13 cellular contexts compared by ENCODE assay signal in genomic region chr6:145506554-145506953, GRCh38.
"Had no signal": no experiment of that assay in that cellular context is flagged by ENCODE, and none has a peak within 500 bp of the region (broad histone marks: within the 10 kb centered on the region; RNA-seq: fewer than 3 reads in every experiment).

No MANE protein-coding gene starts in this region.

- H3K27me3 ChIP-seq: adrenal gland, heart right ventricle, suprapubic skin, transverse colon had no signal

- H3K27ac Mint-ChIP-seq: activated naive CD4-positive, alpha-beta T cell treated with anti-CD3 and anti-CD28 coated beads, Interleukin-2, amount 50 U/mL, for 24 hours; activated T-cell treated with anti-CD3 and anti-CD28 coated beads, Interleukin-2, amount 50 U/mL, for 72 hours; immature natural killer cell; stimulated activated naive CD8-positive, alpha-beta T cell treated with anti-CD3 and anti-CD28 coated beads, Interleukin-15, Interleukin-2, amounts not matched to agents 100 ng/mL and 50 ng/mL, for 24 hours had no signal

- H3K36me3 ChIP-seq: adrenal gland, heart right ventricle, suprapubic skin, transverse colon, WERI-Rb-1 had no signal

- ATAC-seq: activated T-cell treated with anti-CD3 and anti-CD28 coated beads, Interleukin-2, amount 50 U/mL, for 72 hours had no signal

- DNase-seq: activated CD4-positive, alpha-beta T cell treated with anti-CD3 and anti-CD28 coated beads, Interleukin-2, amount 50 U/mL, for 4 hours; activated effector memory CD4-positive, alpha-beta T cell treated with anti-CD3 and anti-CD28 coated beads, Interleukin-2, amount 50 U/mL, for 16 hours; activated T-cell treated with anti-CD3 and anti-CD28 coated beads, Interleukin-2, amount 50 U/mL, for 72 hours; immature natural killer cell; occipital lobe; transverse colon; WERI-Rb-1 had no signal

- H3K4me3 ChIP-seq: adrenal gland, heart right ventricle, skin epidermis, suprapubic skin, transverse colon had no signal

- H3K4me3 Mint-ChIP-seq: activated naive CD4-positive, alpha-beta T cell treated with anti-CD3 and anti-CD28 coated beads, Interleukin-2, amount 50 U/mL, for 24 hours; activated T-cell treated with anti-CD3 and anti-CD28 coated beads, Interleukin-2, amount 50 U/mL, for 72 hours; immature natural killer cell; stimulated activated naive CD8-positive, alpha-beta T cell treated with anti-CD3 and anti-CD28 coated beads, Interleukin-15, Interleukin-2, amounts not matched to agents 100 ng/mL and 50 ng/mL, for 24 hours had no signal

- H3K4me1 ChIP-seq: adrenal gland, heart right ventricle, suprapubic skin, transverse colon had no signal

- H3K36me3 Mint-ChIP-seq: activated naive CD4-positive, alpha-beta T cell treated with anti-CD3 and anti-CD28 coated beads, Interleukin-2, amount 50 U/mL, for 24 hours had no signal

- H3K27ac ChIP-seq: adrenal gland, heart right ventricle, skin epidermis, suprapubic skin, transverse colon, WERI-Rb-1 had no signal

- H3K4me1 Mint-ChIP-seq: activated naive CD4-positive, alpha-beta T cell treated with anti-CD3 and anti-CD28 coated beads, Interleukin-2, amount 50 U/mL, for 24 hours; immature natural killer cell had no signal
